In the genomic region with DNA sequence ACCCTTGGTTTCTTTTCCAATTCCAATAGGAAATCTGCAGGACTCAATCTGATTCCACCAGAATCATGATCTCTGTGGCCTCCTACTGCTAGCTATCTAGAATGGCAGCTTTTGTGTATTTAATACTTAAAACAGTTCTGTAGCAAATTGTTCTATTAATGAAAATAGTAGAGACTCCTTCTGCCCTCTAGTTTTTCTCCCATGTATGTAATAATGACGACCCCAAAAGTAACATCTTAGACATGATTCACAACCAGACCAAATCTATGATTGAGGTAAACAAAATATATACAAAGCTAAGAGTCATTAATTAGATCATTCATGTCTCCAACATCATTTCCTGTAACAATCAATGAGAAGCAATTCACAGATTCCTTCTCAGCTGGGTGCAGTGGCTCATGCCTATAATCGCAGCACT, we compare ENCODE assay signal across 7 cellular contexts.
A peak's percentile ranks its signal among the peaks of the same experiment; 100 is the strongest.
DNase-seq lines count a peak whose midpoint lies in the region; ATAC-seq and TF ChIP-seq lines count a peak whose summit lies in the region.

No MANE protein-coding gene starts in this region.

- H3K36me3 ChIP-seq in DND-41 (ENCODE audit: insufficient read depth, low read length) (no peaks in the 10 kb centered on the region), neural progenitor cell (no peaks in the 10 kb centered on the region), HAP-1 (replicated peaks) (no peaks in the 10 kb centered on the region)

- peaks cover 8% of the 10 kb centered on the region for H3K4me1 Mint-ChIP-seq in neural progenitor cell

- H3K27ac Mint-ChIP-seq in neural progenitor cell, result no peak overlapping the region

- H3K79me2 ChIP-seq in DND-41 (ENCODE audit: insufficient read depth, low read length), result no peaks in the 10 kb centered on the region; the same call in 1 of the 2 replicates
- no peaks in the 10 kb centered on the region for H3K79me2 ChIP-seq in neural progenitor cell (ENCODE audit: low read depth)

- in situ Hi-C loops in HAP-1 (cut with MboI; ENCODE audit: low sequenced_read_pairs), result no loop called here

- peak; percentile 24 for TF ChIP-seq CTCF in DND-41 (IDR thresholded peaks at IDR 0.05; ENCODE audit: borderline replicate concordance, extremely low read depth, low read length, poor library complexity, severe bottlenecking)
- TF ChIP-seq CTCF in neural progenitor cell (IDR thresholded peaks at IDR 0.05), result no peak

- H3K27me3 Mint-ChIP-seq in neural progenitor cell (ENCODE audit: insufficient read depth, low read depth), result no peaks in the 10 kb centered on the region

- H3K9me3 ChIP-seq in DND-41 (ENCODE audit: insufficient read depth, low read length, severe bottlenecking), result no peaks in the 10 kb centered on the region
- no peaks in the 10 kb centered on the region for H3K9me3 ChIP-seq in neural progenitor cell (ENCODE audit: low read depth)
- no peaks in the 10 kb centered on the region for H3K9me3 ChIP-seq in HAP-1

- no peak overlapping the region for H3K4me2 ChIP-seq in DND-41 (ENCODE audit: insufficient read depth, low read length)
- no peak overlapping the region for H3K4me2 ChIP-seq in neural progenitor cell

- no peaks in the 10 kb centered on the region for H3F3A ChIP-seq in neural progenitor cell (ENCODE audit: low read depth)

- H3K4me3 ChIP-seq in DND-41 (ENCODE audit: low read depth in 1 of 2, low read length in 2 of 2), result no peak overlapping the region
- no peak overlapping the region for H3K4me3 ChIP-seq in neural progenitor cell
- no peak overlapping the region for H3K4me3 ChIP-seq in HAP-1

- no peaks in the 10 kb centered on the region for H3K36me3 Mint-ChIP-seq in neural progenitor cell

- H3K27me3 ChIP-seq in DND-41 (ENCODE audit: insufficient read depth, low read length, poor library complexity), result no peaks in the 10 kb centered on the region
- H3K27me3 ChIP-seq in neural progenitor cell, result no peaks in the 10 kb centered on the region
- H3K27me3 ChIP-seq in HAP-1 (ENCODE audit: low read depth), result no peaks in the 10 kb centered on the region

- no peak overlapping the region for H3K27ac ChIP-seq in DND-41 (ENCODE audit: low read length)
- no peak overlapping the region for H3K27ac ChIP-seq in neural progenitor cell

- no peak overlapping the region for H3K4me3 Mint-ChIP-seq in neural progenitor cell

- H3K4me1 ChIP-seq in DND-41 (ENCODE audit: insufficient read depth, low read length), result peaks cover 21% of the 10 kb centered on the region
- H3K4me1 ChIP-seq in neural progenitor cell, result peaks cover 5% of the 10 kb centered on the region
- H3K4me1 ChIP-seq in HAP-1, result peaks cover 20% of the 10 kb centered on the region

- H2AFZ ChIP-seq in DND-41 (ENCODE audit: low read depth, low read length) (no peak overlapping the region), neural progenitor cell (replicated peaks) (no peak overlapping the region)

- no peak for DNase-seq in DND-41
- peak; percentile 44 for DNase-seq in M059J (ENCODE audit: low read depth)
- DNase-seq in dermis blood vessel endothelial cell, result peak; percentile 52
- DNase-seq in neural progenitor cell (ENCODE audit: low spot score), result peak; percentile 13
- DNase-seq in T-helper 1 cell, result no peak
- DNase-seq in HAP-1 (ENCODE audit: low spot score in 2 of 2), result no peak

- no peak overlapping the region for H3K9ac ChIP-seq in DND-41 (ENCODE audit: low read depth, low read length)
- no peak overlapping the region for H3K9ac ChIP-seq in neural progenitor cell

- H4K20me1 ChIP-seq in DND-41 (ENCODE audit: insufficient read depth, low read length) (no peaks in the 10 kb centered on the region), neural progenitor cell (ENCODE audit: low read depth) (no peaks in the 10 kb centered on the region)

- no peaks in the 10 kb centered on the region for H3K9me3 Mint-ChIP-seq in neural progenitor cell

- no peak for ATAC-seq in DND-41 (ENCODE audit: insufficient read depth, low read depth)
- no peak for ATAC-seq in GM18502 (IDR thresholded peaks at IDR 0.05; ENCODE audit: poor library complexity, unreplicated experiment)

Comparison
In these comparisons a context has a peak if more than half of its experiments do, and no peak if none do; other contexts are left out.
1. DNase-seq: peak in M059J (single experiment), dermis blood vessel endothelial cell (single experiment) and neural progenitor cell (single experiment); none in DND-41 (single experiment), T-helper 1 cell (0 of 5) and HAP-1 (0 of 2).